In the genomic region with DNA sequence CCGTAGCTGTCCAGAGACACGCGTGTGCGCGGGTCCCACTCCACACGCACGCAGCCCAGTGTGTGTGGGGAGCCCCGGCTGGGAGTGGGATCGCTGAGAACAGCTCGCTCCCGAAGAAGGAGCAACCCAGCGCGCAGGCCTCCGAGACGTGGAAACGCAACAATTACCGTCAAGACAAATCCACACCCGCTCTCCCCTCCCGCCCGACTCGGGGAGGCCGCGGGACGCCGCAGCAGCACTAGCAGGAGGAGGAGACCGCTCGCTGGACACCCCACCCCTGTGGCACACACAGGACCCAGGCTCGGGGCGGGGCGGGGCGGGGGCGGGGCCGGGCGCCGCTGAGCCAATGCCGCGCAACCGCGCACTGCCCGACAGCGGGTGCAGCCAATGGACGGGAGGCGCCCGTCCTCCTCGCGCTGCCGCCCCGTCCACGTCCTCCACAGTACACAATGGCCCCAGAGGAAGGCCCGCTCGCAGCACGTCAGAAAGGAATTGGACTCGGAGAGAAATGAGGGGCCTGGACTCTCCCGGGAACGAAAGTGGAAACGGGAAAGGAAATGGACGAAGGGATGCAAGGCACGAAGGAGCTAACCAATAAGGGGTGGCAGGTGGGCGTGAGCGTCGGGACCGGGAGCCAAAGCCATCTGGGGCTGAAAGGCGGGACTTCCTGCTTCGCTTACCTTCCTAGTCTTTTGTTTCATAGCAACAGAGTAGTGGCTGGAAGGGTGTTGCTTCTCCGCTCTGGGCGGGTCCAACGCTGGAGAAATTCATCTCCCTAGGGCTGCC, we compare ENCODE assay signal across 8 cellular contexts. TPM values are rescaled to one million over a fixed set of nuclear protein-coding genes. Genes with fewer than 3 reads are reported as not detected.
DNase-seq lines count a peak whose midpoint lies in the region; ATAC-seq, FAIRE-seq and TF ChIP-seq lines count a peak whose summit lies in the region.

A gene (minus strand): TSS at position 268 of the 786 bp plus-strand sequence. CDS start 1,435 bp downstream, outside the sequence.

- H3K27ac ChIP-seq in adrenal gland (peak within 1 kb of the TSS; percentile 80 to 98 (median 96)), trophoblast cell (ENCODE audit: low read depth, low read length) (peak within 1 kb of the TSS; percentile 86), transverse colon (peak within 1 kb of the TSS; percentile 95 to 98 (median 96))

- H3K79me2 ChIP-seq in trophoblast cell (ENCODE audit: control insufficient read depth, insufficient read depth, low read length, poor library complexity), result peaks cover 10% of the 10 kb centered on the region

- H3K4me2 ChIP-seq in trophoblast cell (ENCODE audit: low read length), result peak within 1 kb of the TSS; percentile 86

- H2BK120ac ChIP-seq in trophoblast cell (ENCODE audit: insufficient read depth, low read length, poor library complexity), result peak within 1 kb of the TSS; percentile 79

- TF ChIP-seq POLR2A in GM12892 (IDR thresholded peaks at IDR 0.05; ENCODE audit: low read depth, low read length) (peak; percentile 29; the same call in 1 of the 2 replicates), adrenal gland (IDR thresholded peaks at IDR 0.05) (peak; percentile 78 to 84), transverse colon (IDR thresholded peaks at IDR 0.05) (peak; percentile 89)

- 0% methylated on average over 28 to 67 of the region's 67 CpGs for WGBS in adrenal gland, 4 donors
- no CpG with 5 or more reads among the region's 67 CpGs for WGBS in trophoblast cell (ENCODE audit: extremely low coverage, insufficient coverage, insufficient read length)
- whole genome bisulfite sequencing in transverse colon (ENCODE audit: low coverage in 1 of 2), 2 donors, result 0 to 1% methylated on average over 4 to 33 of the region's 67 CpGs

- H3K27me3 ChIP-seq in adrenal gland, result no peaks in the 10 kb centered on the region
- H3K27me3 ChIP-seq in trophoblast cell (ENCODE audit: insufficient read depth, low read length), result no peaks in the 10 kb centered on the region
- no peaks in the 10 kb centered on the region for H3K27me3 ChIP-seq in transverse colon

- peak; percentile 95 for FAIRE-seq in GM12892 (lab: Jason Lieb, UNC)

- H2BK5ac ChIP-seq in trophoblast cell (ENCODE audit: low read depth, low read length, poor library complexity), result peak within 1 kb of the TSS; percentile 91

- H3K23ac ChIP-seq in trophoblast cell (ENCODE audit: low read length), result no peak within 1 kb of the TSS

- in situ Hi-C loops in transverse colon (cut with MboI; ENCODE audit: low pct_ligation_motif_present in 1 of 4, low pct_unique_long_range_greater_than_20kb in 1 of 4, low sequenced_read_pairs in 3 of 4), result loop anchor here in 1 of 4 donors (25.0 kb wide), 1 partner anchor 182 kb away; no protein-coding TSS in a partner anchor

- peak within 1 kb of the TSS; percentile 92 for H3K4ac ChIP-seq in trophoblast cell (ENCODE audit: low read depth, low read length)

- peak within 1 kb of the TSS; percentile 23 for H2BK12ac ChIP-seq in trophoblast cell (ENCODE audit: low read length)

- H4K8ac ChIP-seq in trophoblast cell (ENCODE audit: low read depth, low read length), result peak within 1 kb of the TSS; percentile 92

- TF ChIP-seq EP300 in transverse colon (IDR thresholded peaks at IDR 0.05; ENCODE audit: low read depth), result no peak

- peak within 1 kb of the TSS; percentile 34 for H2AK5ac ChIP-seq in trophoblast cell (ENCODE audit: low read length)

- H3K9me3 ChIP-seq in adrenal gland (replicated peaks in 1 of 3) (no peaks in the 10 kb centered on the region), trophoblast cell (ENCODE audit: insufficient read depth, low read depth, low read length) (no peaks in the 10 kb centered on the region), transverse colon (no peaks in the 10 kb centered on the region)

- peak within 1 kb of the TSS; percentile 95 for H4K91ac ChIP-seq in trophoblast cell (ENCODE audit: low read depth, low read length)

- H3K9ac ChIP-seq in trophoblast cell (ENCODE audit: low read length), result peak within 1 kb of the TSS; percentile 99

- H3K36me3 ChIP-seq in adrenal gland (replicated peaks in 1 of 2) (no peaks in the 10 kb centered on the region), trophoblast cell (ENCODE audit: control insufficient read depth in 1 of 2, insufficient read depth in 2 of 2, low read length in 2 of 2) (no peaks in the 10 kb centered on the region), transverse colon (no peaks in the 10 kb centered on the region)

- peak within 1 kb of the TSS; percentile 57 for H2AFZ ChIP-seq in trophoblast cell (ENCODE audit: insufficient read depth, low read length, poor library complexity)

- H3K4me1 ChIP-seq in adrenal gland (replicated peaks in 1 of 2) (peaks cover 25 to 39% of the 10 kb centered on the region in 2 donors), trophoblast cell (ENCODE audit: control insufficient read depth in 1 of 2, insufficient read depth in 2 of 2, low read length in 2 of 2) (peaks cover 0 to 2% of the 10 kb centered on the region in 2 experiments), transverse colon (peaks cover 0 to 50% (median 27%) of the 10 kb centered on the region in 4 donors)

- peak; percentile 84 for ATAC-seq in HG02852 (IDR thresholded peaks at IDR 0.05; ENCODE audit: unreplicated experiment)

- H3K79me1 ChIP-seq in trophoblast cell (ENCODE audit: low read length), result peaks cover 14% of the 10 kb centered on the region

- TF ChIP-seq CTCF in adrenal gland (IDR thresholded peaks at IDR 0.05), result no peak
- TF ChIP-seq CTCF in transverse colon (IDR thresholded peaks at IDR 0.05), result no peak

- H3K18ac ChIP-seq in trophoblast cell (ENCODE audit: low read length), result peak within 1 kb of the TSS; percentile 94

- H4K12ac ChIP-seq in trophoblast cell (ENCODE audit: low read depth, low read length), result peak within 1 kb of the TSS; percentile 72

- peak within 1 kb of the TSS; percentile 62 to 92 (median 78) for H3K4me3 ChIP-seq in adrenal gland
- peak within 1 kb of the TSS; percentile 96 for H3K4me3 ChIP-seq in trophoblast cell (ENCODE audit: low read depth, low read length)
- peak within 1 kb of the TSS; percentile 75 to 92 (median 88) for H3K4me3 ChIP-seq in transverse colon

- intact Hi-C loops in adrenal gland (cut with DNase I) (loop anchor here in 1 of 2 donors (5.0 to 10.0 kb wide), 2 partner anchors 136 to 182 kb away; no protein-coding TSS in a partner anchor), cardiac septum (cut with DNase I) (loop anchor here (2.0 to 5.0 kb wide), 6 partner anchors 38 to 182 kb away; no protein-coding TSS in a partner anchor), transverse colon (cut with DNase I; ENCODE audit: low total_unique reads) (no loop called here)

- peak within 1 kb of the TSS; percentile 95 for H3K14ac ChIP-seq in trophoblast cell (ENCODE audit: low read length)

- DNase-seq in GM12892 (ENCODE audit: insufficient read length) (peak; percentile 78), NCI-H146 (lab: John Stamatoyannopoulos, UW) (peak; percentile 99), T-helper 1 cell (peak; percentile 71 to 92 (median 79)), adrenal gland (peak; percentile 91 to 98 (median 96)), cardiac septum (ENCODE audit: low spot score) (peak; percentile 96), trophoblast cell (peak; percentile 96 to 97), transverse colon (peak; percentile 92)

RNA-seq across cellular contexts. Expression of the gene that starts here (rescaled TPM):
- 12.4 TPM for polyA plus RNA-seq in GM12892 (2012; ENCODE audit: missing spikeins)
- total RNA-seq in adrenal gland (10 to 100 TPM; 23.4 to 58.9 (median 39.5) TPM), cardiac septum (38.6 TPM), transverse colon (10 to 100 TPM; 25.1 to 76.2 (median 63.6) TPM)
- polyA plus RNA-seq in adrenal gland, result 10 to 100 TPM; 20.4 to 31.8 (median 27.9) TPM
- 244 and 249 TPM in 2 replicates for polyA plus RNA-seq in trophoblast cell (2013)

Comparison
In these comparisons a context has a peak if more than half of its experiments do, and no peak if none do; other contexts are left out.
1. Peak in every context shown above with its lines: DNase-seq, ATAC-seq, H3K4me3 ChIP-seq and H3K27ac ChIP-seq.
2. POLR2A ChIP-seq: peak in every context shown above with its lines; median percentile 89 in transverse colon; 81 in adrenal gland; 29 in GM12892.